ENCODE assay signal across 27 cellular contexts in genomic region chr19:31838163-31838798, GRCh38.
DNase-seq lines count a peak whose midpoint lies in the region; ATAC-seq and TF ChIP-seq lines count a peak whose summit lies in the region.
"Had no signal": no experiment of that assay in that cellular context is flagged by ENCODE, and none has a peak within 500 bp of the region (broad histone marks: within the 10 kb centered on the region; RNA-seq: fewer than 3 reads in every experiment).

No MANE protein-coding gene starts in this region.

- in situ Hi-C loops in astrocyte of the cerebellum (cut with HindIII; ENCODE audit: low sequenced_read_pairs) = no loop called here

- intact Hi-C loops in left lung (cut with DNase I) = no loop called here
- intact Hi-C loops in posterior cingulate gyrus (cut with DNase I) = no loop called here
- intact Hi-C loops in stomach (cut with DNase I; ENCODE audit: low total_unique reads) = no loop called here

- DNase-seq in DMS79 (lab: John Stamatoyannopoulos, UW) = peak; percentile 83
- DNase-seq in astrocyte of the cerebellum (ENCODE audit: low read depth) = peak; percentile 8
- no peak for DNase-seq in left lung
- peak in 9 of 10 donors; percentile 15 to 89 (median 48) for DNase-seq in posterior cingulate gyrus
- DNase-seq in HPDE6-E6E7 (ENCODE audit: extremely low spot score) = no peak
- no peak for DNase-seq in stomach
- no peak for DNase-seq in activated naive CD8-positive, alpha-beta T cell treated with anti-CD3 and anti-CD28 coated beads, Interleukin-2, amount 50 U/mL, for 24 hours
- DNase-seq in activated T-cell treated with anti-CD3 and anti-CD28 coated beads, Interleukin-2, amount 50 U/mL, for 48 hours = no peak
- DNase-seq: activated CD8-positive, alpha-beta T cell treated with anti-CD3 and anti-CD28 coated beads, Interleukin-2, amount 10 ng/mL, durations not matched to agents 7 days and 5 days; activated naive CD4-positive, alpha-beta T cell; activated T-cell treated with anti-CD3 and anti-CD28 coated beads, Interleukin-2, amount 50 U/mL, for 1 hour; heart right ventricle; left ventricle myocardium superior; mucosa of descending colon; MV-4-11; NCI-H187 treated with DMSO at 0.1 percent for 48 hours; NCI-H2227 treated with DMSO at 0.1 percent for 48 hours; NCI-H774; OCI-M1; stimulated activated CD8-positive, alpha-beta memory T cell treated with anti-CD3 and anti-CD28 coated beads, Interleukin-4, amount 100 ng/mL, for 48 hours; SW 1271 had no signal

- H3K27ac ChIP-seq in left lung = no peak overlapping the region
- no peak overlapping the region for H3K27ac ChIP-seq in stomach
- H3K27ac ChIP-seq: C4-2B, heart right ventricle, KMS-11 had no signal

- no peaks in the 10 kb centered on the region for H3K36me3 Mint-ChIP-seq in activated naive CD8-positive, alpha-beta T cell treated with anti-CD3 and anti-CD28 coated beads, Interleukin-2, amount 50 U/mL, for 24 hours (ENCODE audit: low read depth)

- H3K27me3 Mint-ChIP-seq in activated naive CD8-positive, alpha-beta T cell treated with anti-CD3 and anti-CD28 coated beads, Interleukin-2, amount 50 U/mL, for 24 hours = no peaks in the 10 kb centered on the region
- H3K27me3 Mint-ChIP-seq: dendritic cell treated with granulocyte-macrophage colony-stimulating factor and Interleukin-4, amounts not matched to agents 40 ng/mL and 50 ng/mL, for 4 days had no signal

- no peak for TF ChIP-seq CTCF in astrocyte of the cerebellum (IDR thresholded peaks at IDR 0.05; ENCODE audit: low read depth, low read length, missing control alignments)
- TF ChIP-seq CTCF in left lung (IDR thresholded peaks at IDR 0.05) = no peak
- TF ChIP-seq CTCF in stomach (IDR thresholded peaks at IDR 0.05) = no peak

- H3K9me3 Mint-ChIP-seq in activated naive CD8-positive, alpha-beta T cell treated with anti-CD3 and anti-CD28 coated beads, Interleukin-2, amount 50 U/mL, for 24 hours = peaks cover 15% of the 10 kb centered on the region

- 39 to 53% (median 48%) methylated on average over 11 of the region's 11 CpGs for whole genome bisulfite sequencing in stomach, 5 donors

- H3K36me3 ChIP-seq in left lung (no peaks in the 10 kb centered on the region), stomach (no peaks in the 10 kb centered on the region)
- H3K36me3 ChIP-seq: HAP-1, heart right ventricle had no signal

- TF ChIP-seq EP300 in stomach (IDR thresholded peaks at IDR 0.05) = no peak

- no peak for TF ChIP-seq POLR2A in stomach (IDR thresholded peaks at IDR 0.05)

- peak; percentile 43 for ATAC-seq in left lung
- ATAC-seq in activated naive CD8-positive, alpha-beta T cell treated with anti-CD3 and anti-CD28 coated beads, Interleukin-2, amount 50 U/mL, for 24 hours = no peak
- ATAC-seq: activated CD4-positive, CD25-positive, alpha-beta regulatory T cell treated with anti-CD3 and anti-CD28 coated beads, Interleukin-2, amount 50 U/mL, for 24 hours; activated CD8-positive, alpha-beta T cell treated with anti-CD3 and anti-CD28 coated beads, Interleukin-2, amount 10 ng/mL, durations not matched to agents 7 days and 5 days; heart right ventricle; left ventricle myocardium superior; mucosa of descending colon; Right ventricle myocardium inferior had no signal

- no peak overlapping the region for H3K4me3 Mint-ChIP-seq in activated naive CD8-positive, alpha-beta T cell treated with anti-CD3 and anti-CD28 coated beads, Interleukin-2, amount 50 U/mL, for 24 hours
- H3K4me3 Mint-ChIP-seq: activated CD8-positive, alpha-beta T cell treated with anti-CD3 and anti-CD28 coated beads, Interleukin-2, amount 10 ng/mL, durations not matched to agents 7 days and 5 days; dendritic cell treated with granulocyte-macrophage colony-stimulating factor and Interleukin-4, amounts not matched to agents 40 ng/mL and 50 ng/mL, for 4 days had no signal

- no peaks in the 10 kb centered on the region for H3K4me1 ChIP-seq in left lung
- no peaks in the 10 kb centered on the region for H3K4me1 ChIP-seq in stomach
- H3K4me1 ChIP-seq: HAP-1, heart right ventricle had no signal

- H3K9me3 ChIP-seq in left lung (peaks cover 0 to 24% of the 10 kb centered on the region in 2 donors), stomach (peaks cover 0 to 39% (median 31%) of the 10 kb centered on the region in 4 donors)
- H3K9me3 ChIP-seq: HAP-1 had no signal

- H3K27ac Mint-ChIP-seq in activated naive CD8-positive, alpha-beta T cell treated with anti-CD3 and anti-CD28 coated beads, Interleukin-2, amount 50 U/mL, for 24 hours = no peak overlapping the region
- H3K27ac Mint-ChIP-seq: activated CD8-positive, alpha-beta T cell treated with anti-CD3 and anti-CD28 coated beads, Interleukin-2, amount 10 ng/mL, durations not matched to agents 7 days and 5 days; dendritic cell treated with granulocyte-macrophage colony-stimulating factor and Interleukin-4, amounts not matched to agents 40 ng/mL and 50 ng/mL, for 4 days had no signal

- H3K27me3 ChIP-seq in left lung = no peaks in the 10 kb centered on the region
- no peaks in the 10 kb centered on the region for H3K27me3 ChIP-seq in stomach

- H3K4me1 Mint-ChIP-seq in activated naive CD8-positive, alpha-beta T cell treated with anti-CD3 and anti-CD28 coated beads, Interleukin-2, amount 50 U/mL, for 24 hours = no peaks in the 10 kb centered on the region

- no peak overlapping the region for H3K4me3 ChIP-seq in astrocyte of the cerebellum (ENCODE audit: low read depth, low read length)
- H3K4me3 ChIP-seq in left lung = no peak overlapping the region
- H3K4me3 ChIP-seq in stomach = no peak overlapping the region
- H3K4me3 ChIP-seq: HAP-1, heart right ventricle, mucosa of descending colon had no signal

Comparison
In these comparisons a context has a peak if more than half of its experiments do, and no peak if none do; other contexts are left out.
1. DNase-seq: peak in DMS79 (single experiment), astrocyte of the cerebellum (single experiment) and posterior cingulate gyrus (9 of 10); none in left lung (0 of 2), HPDE6-E6E7 (single experiment), stomach (single experiment), activated naive CD8-positive, alpha-beta T cell treated with anti-CD3 and anti-CD28 coated beads, Interleukin-2, amount 50 U/mL, for 24 hours (single experiment) and activated T-cell treated with anti-CD3 and anti-CD28 coated beads, Interleukin-2, amount 50 U/mL, for 48 hours (0 of 2).